In genomic region chr18:8531084-8531483, GRCh38 we compare ENCODE assay signal across 2 cellular contexts.
DNase-seq lines count a peak whose midpoint lies in the region; FAIRE-seq and TF ChIP-seq lines count a peak whose summit lies in the region.
"Not testable (repeated sequence)": the region's sequence is repeated elsewhere in the genome, so short reads cannot be mapped to it uniquely, and the experiment has no call there.

No MANE protein-coding gene starts in this region.

- not testable (repeated sequence) for H3K4me1 Mint-ChIP-seq in astrocyte (ENCODE audit: low read depth, unreplicated experiment)

- not testable (repeated sequence) for DNase-seq in astrocyte (ENCODE audit: low read depth)

- H2AFZ ChIP-seq in astrocyte (ENCODE audit: low read depth, low read length): not testable (repeated sequence)

- not testable (repeated sequence) for H3K27me3 Mint-ChIP-seq in astrocyte (ENCODE audit: low read depth, unreplicated experiment)

- not testable (repeated sequence) for H3K27ac ChIP-seq in HEK293 (ENCODE audit: extremely low read depth, low read depth, low read length); astrocyte (ENCODE audit: low read depth, low read length)

- H3K9me3 Mint-ChIP-seq in astrocyte (ENCODE audit: unreplicated experiment): peaks cover 29% of the 10 kb centered on the region

- H3K36me3 ChIP-seq in HEK293 (ENCODE audit: control insufficient read depth in 2 of 2, insufficient read depth in 1 of 2, low read length in 2 of 2); astrocyte (ENCODE audit: insufficient read depth, low read length): not testable (repeated sequence)

- POLR2A ChIA-PET in HEK293 (lab: Yijun Ruan, JAX): not testable (repeated sequence)

- H3K4me3 Mint-ChIP-seq in astrocyte (ENCODE audit: unreplicated experiment): not testable (repeated sequence)

- FAIRE-seq in astrocyte (lab: Jason Lieb, UNC): peak; percentile 47

- H3K9me3 ChIP-seq in HEK293 (ENCODE audit: control insufficient read depth, insufficient read depth, low read depth, low read length); astrocyte (ENCODE audit: insufficient read depth, low read depth, low read length): not testable (repeated sequence)

- TF ChIP-seq CTCF in HEK293 (tag by site-specific recombination; IDR thresholded peaks at IDR 0.05); astrocyte (IDR thresholded peaks at IDR 0.05; ENCODE audit: insufficient read depth, low read depth, low read length): not testable (repeated sequence)

- not testable (repeated sequence) for H3K79me2 ChIP-seq in astrocyte (ENCODE audit: insufficient read depth, low read length)

- H3K4me2 ChIP-seq in astrocyte (ENCODE audit: low read length): not testable (repeated sequence)

- H3K4me3 ChIP-seq in HEK293 (ENCODE audit: low read depth, low read length); astrocyte (ENCODE audit: insufficient read depth, low read depth, low read length): not testable (repeated sequence)

- CTCF ChIA-PET in HEK293 (lab: Yijun Ruan, JAX): not testable (repeated sequence)

- not testable (repeated sequence) for H3K4me1 ChIP-seq in HEK293 (ENCODE audit: control insufficient read depth, insufficient read depth, low read length); astrocyte (ENCODE audit: insufficient read depth, low read length)

- H4K20me1 ChIP-seq in astrocyte (ENCODE audit: insufficient read depth, low read length): not testable (repeated sequence)

- not testable (repeated sequence) for H3K36me3 Mint-ChIP-seq in astrocyte (ENCODE audit: low read depth, unreplicated experiment)

- H3K27me3 ChIP-seq in astrocyte (ENCODE audit: insufficient read depth, low read length): not testable (repeated sequence)

- H3K27ac Mint-ChIP-seq in astrocyte (ENCODE audit: unreplicated experiment): not testable (repeated sequence)

- H3K9ac ChIP-seq in astrocyte (ENCODE audit: low read length): not testable (repeated sequence)

TF ChIP-seq in HEK293, 187 proteins besides CTCF, POLR2A, EP300 and RAD21:
- peak; percentile 97 for TF ChIP-seq SETDB1 (IDR thresholded peaks at IDR 0.05; ENCODE audit: insufficient read length, low read length)
